1 cellular context compared by ENCODE assay signal in genomic region chr22:17436382-17436951, GRCh38.
TF ChIP-seq lines count a peak whose summit lies in the region.

No MANE protein-coding gene starts in this region.

TF ChIP-seq in WTC11, 78 proteins besides CTCF, POLR2A, EP300 and RAD21 (continued from another document):
- TF ChIP-seq ATF6 (CRISPR knock-in tag; IDR thresholded peaks at IDR 0.05), result no peak
- no peak for TF ChIP-seq FOXP1 (CRISPR knock-in tag; IDR thresholded peaks at IDR 0.05; ENCODE audit: borderline replicate concordance)
- no peak for TF ChIP-seq NFE2L1 (CRISPR knock-in tag; IDR thresholded peaks at IDR 0.05)
- no peak for TF ChIP-seq IRF2 (CRISPR knock-in tag; IDR thresholded peaks at IDR 0.05; ENCODE audit: borderline replicate concordance, low read depth)
- no peak for TF ChIP-seq PRRX2 (CRISPR knock-in tag; IDR thresholded peaks at IDR 0.05)
